6 cellular contexts compared by ENCODE assay signal in the genomic region with DNA sequence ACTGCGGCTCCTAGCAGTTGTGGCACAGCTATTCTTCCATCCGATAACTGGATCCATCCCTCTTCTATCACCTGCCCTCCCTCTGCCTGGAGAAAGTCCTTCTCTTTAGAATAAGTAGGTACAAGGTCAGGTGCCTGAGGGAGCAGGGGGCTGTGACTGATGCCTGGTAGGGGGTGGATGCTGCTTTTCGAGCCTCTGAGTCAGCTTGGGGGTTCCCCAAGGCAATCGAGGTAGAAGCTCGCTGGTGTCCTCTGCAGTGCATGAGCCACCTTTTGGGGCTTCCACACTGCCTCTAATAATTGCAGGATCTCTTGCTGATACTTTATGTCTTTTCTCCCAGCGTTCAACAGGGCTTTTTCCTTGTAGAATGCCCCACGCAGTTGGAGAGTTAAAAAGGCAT. TPM values are rescaled to one million over a fixed set of nuclear protein-coding genes. Genes with fewer than 3 reads are reported as not detected.
DNase-seq lines count a peak whose midpoint lies in the region; ATAC-seq, FAIRE-seq and TF ChIP-seq lines count a peak whose summit lies in the region.
"Not testable (repeated sequence)": the region's sequence is repeated elsewhere in the genome, so short reads cannot be mapped to it uniquely, and the experiment has no call there.

No MANE protein-coding gene starts in this region.

- H3K27me3 ChIP-seq in bronchial epithelial cell (ENCODE audit: control insufficient read depth, insufficient read depth, low read length), result not testable (repeated sequence)

- CTCF ChIA-PET in activated CD4-positive, alpha-beta T cell treated with anti-CD3 and anti-CD28 coated beads for 36 hours (lab: Charles Lee), result interaction anchor here (0.7 to 1.3 kb wide), 3 partner anchors 13 to 76 kb away, joined by 3 to 5 read pairs (median 3); no protein-coding TSS in a partner anchor
- CTCF ChIA-PET in activated CD4-positive, alpha-beta memory T cell treated with anti-CD3 and anti-CD28 coated beads for 36 hours (lab: Charles Lee), result interaction anchor here (0.9 to 2.1 kb wide), 2 partner anchors 11 to 13 kb away, joined by 3 to 8 read pairs; no protein-coding TSS in a partner anchor

- ATAC-seq in activated CD4-positive, alpha-beta T cell treated with anti-CD3 and anti-CD28 coated beads for 36 hours, result peak; percentile 69
- ATAC-seq in activated T-cell treated with anti-CD3 and anti-CD28 coated beads, Interleukin-2, amount 50 U/mL, for 4 hours, result peak; percentile 35 to 60
- not testable (repeated sequence) for ATAC-seq in stimulated activated effector memory CD8-positive, alpha-beta T cell treated with anti-CD3 and anti-CD28 coated beads, Interleukin-12 subunit alpha, Interleukin-12 subunit beta, amount 100 ng/mL, for 72 hours

- not testable (repeated sequence) for H3K36me3 Mint-ChIP-seq in activated CD4-positive, alpha-beta T cell treated with anti-CD3 and anti-CD28 coated beads for 36 hours (ENCODE audit: low read depth); activated CD4-positive, alpha-beta memory T cell treated with anti-CD3 and anti-CD28 coated beads for 36 hours; activated T-cell treated with anti-CD3 and anti-CD28 coated beads, Interleukin-2, amount 50 U/mL, for 4 hours (ENCODE audit: insufficient read depth); stimulated activated effector memory CD8-positive, alpha-beta T cell treated with anti-CD3 and anti-CD28 coated beads, Interleukin-12 subunit alpha, Interleukin-12 subunit beta, amount 100 ng/mL, for 72 hours

- not testable (repeated sequence) for TF ChIP-seq CTCF in bronchial epithelial cell (IDR thresholded peaks at IDR 0.05; ENCODE audit: insufficient read depth, low read length, severe bottlenecking)

- POLR2A ChIA-PET in activated CD4-positive, alpha-beta T cell treated with anti-CD3 and anti-CD28 coated beads for 36 hours (lab: Charles Lee), result interaction anchor here (0.6 kb wide), 1 partner anchor 688 kb away, joined by 6 read pairs; no protein-coding TSS in a partner anchor
- POLR2A ChIA-PET in activated CD4-positive, alpha-beta memory T cell treated with anti-CD3 and anti-CD28 coated beads for 36 hours (lab: Charles Lee), result interaction anchor here (0.8 to 1.1 kb wide), 2 partner anchors 21 to 24 kb away, joined by 3 read pairs; no protein-coding TSS in a partner anchor

- not testable (repeated sequence) for H3K36me3 ChIP-seq in bronchial epithelial cell (ENCODE audit: control insufficient read depth, insufficient read depth, low read length)

- H3K4me3 Mint-ChIP-seq in activated CD4-positive, alpha-beta T cell treated with anti-CD3 and anti-CD28 coated beads for 36 hours; activated CD4-positive, alpha-beta memory T cell treated with anti-CD3 and anti-CD28 coated beads for 36 hours; activated T-cell treated with anti-CD3 and anti-CD28 coated beads, Interleukin-2, amount 50 U/mL, for 4 hours; stimulated activated effector memory CD8-positive, alpha-beta T cell treated with anti-CD3 and anti-CD28 coated beads, Interleukin-12 subunit alpha, Interleukin-12 subunit beta, amount 100 ng/mL, for 72 hours: not testable (repeated sequence)

- H3K27ac Mint-ChIP-seq in activated CD4-positive, alpha-beta T cell treated with anti-CD3 and anti-CD28 coated beads for 36 hours; activated CD4-positive, alpha-beta memory T cell treated with anti-CD3 and anti-CD28 coated beads for 36 hours: not testable (repeated sequence)
- H3K27ac Mint-ChIP-seq in stimulated activated effector memory CD8-positive, alpha-beta T cell treated with anti-CD3 and anti-CD28 coated beads, Interleukin-12 subunit alpha, Interleukin-12 subunit beta, amount 100 ng/mL, for 72 hours, result peak overlapping the region; percentile 32

- FAIRE-seq in bronchial epithelial cell (lab: Jason Lieb, UNC), result not testable (repeated sequence)

- not testable (repeated sequence) for H3K4me1 Mint-ChIP-seq in activated CD4-positive, alpha-beta T cell treated with anti-CD3 and anti-CD28 coated beads for 36 hours; activated CD4-positive, alpha-beta memory T cell treated with anti-CD3 and anti-CD28 coated beads for 36 hours (ENCODE audit: low read depth); activated T-cell treated with anti-CD3 and anti-CD28 coated beads, Interleukin-2, amount 50 U/mL, for 4 hours (ENCODE audit: low read depth); stimulated activated effector memory CD8-positive, alpha-beta T cell treated with anti-CD3 and anti-CD28 coated beads, Interleukin-12 subunit alpha, Interleukin-12 subunit beta, amount 100 ng/mL, for 72 hours

- H3K9me3 Mint-ChIP-seq in activated CD4-positive, alpha-beta T cell treated with anti-CD3 and anti-CD28 coated beads for 36 hours (ENCODE audit: low read depth); activated T-cell treated with anti-CD3 and anti-CD28 coated beads, Interleukin-2, amount 50 U/mL, for 4 hours; stimulated activated effector memory CD8-positive, alpha-beta T cell treated with anti-CD3 and anti-CD28 coated beads, Interleukin-12 subunit alpha, Interleukin-12 subunit beta, amount 100 ng/mL, for 72 hours: not testable (repeated sequence)
- peaks cover 15% of the 10 kb centered on the region for H3K9me3 Mint-ChIP-seq in activated CD4-positive, alpha-beta memory T cell treated with anti-CD3 and anti-CD28 coated beads for 36 hours

- H3K27me3 Mint-ChIP-seq in activated CD4-positive, alpha-beta T cell treated with anti-CD3 and anti-CD28 coated beads for 36 hours; activated CD4-positive, alpha-beta memory T cell treated with anti-CD3 and anti-CD28 coated beads for 36 hours; activated T-cell treated with anti-CD3 and anti-CD28 coated beads, Interleukin-2, amount 50 U/mL, for 4 hours (ENCODE audit: low read depth): not testable (repeated sequence)

- not testable (repeated sequence) for H3K4me3 ChIP-seq in bronchial epithelial cell (ENCODE audit: low read depth, low read length)

- DNase-seq in activated CD4-positive, alpha-beta T cell treated with anti-CD3 and anti-CD28 coated beads for 36 hours, result peak; percentile 45
- DNase-seq in activated CD4-positive, alpha-beta memory T cell treated with anti-CD3 and anti-CD28 coated beads for 36 hours, result peak; percentile 21
- DNase-seq in activated T-cell treated with anti-CD3 and anti-CD28 coated beads, Interleukin-2, amount 50 U/mL, for 4 hours; stimulated activated effector memory CD8-positive, alpha-beta T cell treated with anti-CD3 and anti-CD28 coated beads, Interleukin-12 subunit alpha, Interleukin-12 subunit beta, amount 100 ng/mL, for 72 hours (ENCODE audit: low spot score in 2 of 2): not testable (repeated sequence)
- DNase-seq in bronchial epithelial cell (ENCODE audit: low read depth), result peak; percentile 2
- DNase-seq in stimulated activated CD4-positive, alpha-beta T cell treated with anti-CD3 and anti-CD28 coated beads, Interleukin-1b, Interleukin-23, amount 100 ng/mL, for 48 hours, result peak; percentile 11

- intact Hi-C loops in activated CD4-positive, alpha-beta T cell treated with anti-CD3 and anti-CD28 coated beads for 36 hours (cut with DNase I, micrococcal nuclease); activated CD4-positive, alpha-beta memory T cell treated with anti-CD3 and anti-CD28 coated beads for 36 hours (cut with micrococcal nuclease): not testable (repeated sequence)

RNA-seq across cellular contexts. Expression of a gene that starts 19.4 kb away (rescaled TPM):
- 1 to 10 TPM in 1 of 2 experiments, under 1 TPM in 1; 0.49 to 1.3 TPM for total RNA-seq in activated CD4-positive, alpha-beta T cell treated with anti-CD3 and anti-CD28 coated beads for 36 hours
- total RNA-seq in activated CD4-positive, alpha-beta memory T cell treated with anti-CD3 and anti-CD28 coated beads for 36 hours, result 1 to 10 TPM in 1 of 2 experiments, under 1 TPM in 1; 0.87 to 1.0 TPM
- total RNA-seq in activated T-cell treated with anti-CD3 and anti-CD28 coated beads, Interleukin-2, amount 50 U/mL, for 4 hours, result 1 to 10 TPM in 1 of 3 donors, under 1 TPM in 2; 0.81 to 1.6 (median 0.84) TPM
- 3.7 and 4.6 TPM in 2 replicates for total RNA-seq in bronchial epithelial cell

RNA-seq across cellular contexts. Expression of a gene that starts 19.6 kb away (rescaled TPM):
- total RNA-seq in activated CD4-positive, alpha-beta T cell treated with anti-CD3 and anti-CD28 coated beads for 36 hours, result 10 to 100 TPM; 17.8 to 21.2 TPM
- total RNA-seq in activated CD4-positive, alpha-beta memory T cell treated with anti-CD3 and anti-CD28 coated beads for 36 hours, result 10 to 100 TPM; 22.0 to 22.6 TPM
- total RNA-seq in activated T-cell treated with anti-CD3 and anti-CD28 coated beads, Interleukin-2, amount 50 U/mL, for 4 hours, result 10 to 100 TPM; 21.2 to 28.4 (median 24.6) TPM
- total RNA-seq in bronchial epithelial cell, result 22.6 and 31.4 TPM in 2 replicates

RNA-seq across cellular contexts. Expression of a gene that starts 28.5 kb away (rescaled TPM):
- 100 to 1,000 TPM; 174 to 202 TPM for total RNA-seq in activated CD4-positive, alpha-beta T cell treated with anti-CD3 and anti-CD28 coated beads for 36 hours
- 100 to 1,000 TPM; 222 to 234 TPM for total RNA-seq in activated CD4-positive, alpha-beta memory T cell treated with anti-CD3 and anti-CD28 coated beads for 36 hours
- total RNA-seq in activated T-cell treated with anti-CD3 and anti-CD28 coated beads, Interleukin-2, amount 50 U/mL, for 4 hours, result 100 to 1,000 TPM; 111 to 134 (median 126) TPM
- 16.8 and 20.4 TPM in 2 replicates for total RNA-seq in bronchial epithelial cell

RNA-seq across cellular contexts. Expression of a gene that starts 43.0 kb away (rescaled TPM):
- total RNA-seq in activated CD4-positive, alpha-beta T cell treated with anti-CD3 and anti-CD28 coated beads for 36 hours, result 10 to 100 TPM; 22.3 to 23.0 TPM
- 10 to 100 TPM; 18.1 to 20.1 TPM for total RNA-seq in activated CD4-positive, alpha-beta memory T cell treated with anti-CD3 and anti-CD28 coated beads for 36 hours
- 10 to 100 TPM in 2 of 3 donors, 1 to 10 TPM in 1; 9.2 to 11.7 (median 10.3) TPM for total RNA-seq in activated T-cell treated with anti-CD3 and anti-CD28 coated beads, Interleukin-2, amount 50 U/mL, for 4 hours
- total RNA-seq in bronchial epithelial cell, result 12.1 and 13.4 TPM in 2 replicates

RNA-seq across cellular contexts. Expression of a gene that starts 56.8 kb away (rescaled TPM):
- 1 to 10 TPM; 7.2 to 8.5 TPM for total RNA-seq in activated CD4-positive, alpha-beta T cell treated with anti-CD3 and anti-CD28 coated beads for 36 hours
- 1 to 10 TPM; 5.3 to 5.4 TPM for total RNA-seq in activated CD4-positive, alpha-beta memory T cell treated with anti-CD3 and anti-CD28 coated beads for 36 hours
- 1 to 10 TPM; 3.1 to 5.3 (median 3.8) TPM for total RNA-seq in activated T-cell treated with anti-CD3 and anti-CD28 coated beads, Interleukin-2, amount 50 U/mL, for 4 hours
- total RNA-seq in bronchial epithelial cell, result under 0.01 TPM in 2 replicates
